20 cellular contexts compared by ENCODE assay signal in genomic region chr7:82317257-82317721, GRCh38.
DNase-seq lines count a peak whose midpoint lies in the region; ATAC-seq and TF ChIP-seq lines count a peak whose summit lies in the region.
"Had no signal": no experiment of that assay in that cellular context is flagged by ENCODE, and none has a peak within 500 bp of the region (broad histone marks: within the 10 kb centered on the region; RNA-seq: fewer than 3 reads in every experiment).

No MANE protein-coding gene starts in this region.

- 24 to 31% (median 27%) methylated on average over 3 of the region's 3 CpGs for WGBS in psoas muscle, 3 donors
- 96 to 97% methylated on average over 3 of the region's 3 CpGs for WGBS in aorta, 2 donors

- intact Hi-C loops in psoas muscle (cut with DNase I) (loop anchor here in 1 of 2 donors (10.0 kb wide), 1 partner anchor 98 kb away; no protein-coding TSS in a partner anchor), aorta (cut with DNase I) (no loop called here)

- DNase-seq in NCI-H2227 (lab: John Stamatoyannopoulos, UW; ENCODE audit: unreplicated experiment) (peak; percentile 84), iPS DF 19.7 (ENCODE audit: low read depth, low spot score) (peak; percentile 25), psoas muscle (no peak), aorta (no peak), hippocampal formation (lab: John Stamatoyannopoulos, UW) (no peak), NCI-H2196 (lab: John Stamatoyannopoulos, UW; ENCODE audit: unreplicated experiment) (no peak)
- DNase-seq: activated CD4-positive, alpha-beta T cell treated with anti-CD3 and anti-CD28 coated beads, Interleukin-2, amount 10 ng/mL, durations not matched to agents 7 days and 5 days; activated gamma-delta T cell treated with Interleukin-2 at 50 U/mL for 16 hours; amygdala; CD4-positive, alpha-beta T cell; effector CD8-positive, alpha-beta T cell; KG1; MV-4-11; NCI-H82; retina; stimulated activated naive B cell treated with anti-CD40 and anti-IgM and Interleukin-4, amounts not matched to agents 10 μg/mL and 1 μg/mL and 100 μg/mL, for 72 hours; thyroid gland had no signal

- H3K36me3 ChIP-seq in HUES48 (ENCODE audit: control insufficient read depth, insufficient read depth, low read length) (no peaks in the 10 kb centered on the region), psoas muscle (ENCODE audit: insufficient read depth in 1 of 2, low read depth in 1 of 2) (no peaks in the 10 kb centered on the region), aorta (ENCODE audit: control insufficient read depth in 1 of 2, insufficient read depth in 2 of 2, low read length in 1 of 2) (no peaks in the 10 kb centered on the region)
- H3K36me3 ChIP-seq: SJSA1, thyroid gland had no signal

- H3K4me3 ChIP-seq in HUES48 (ENCODE audit: low read depth, low read length) (no peak overlapping the region), psoas muscle (peak overlapping the region; percentile 48), aorta (ENCODE audit: low read length in 2 of 2) (no peak overlapping the region)
- H3K4me3 ChIP-seq: SJSA1, thyroid gland had no signal

- H3K9ac ChIP-seq in HUES48 (ENCODE audit: low read depth, low read length) = no peak overlapping the region

- H3K27me3 ChIP-seq in HUES48 (ENCODE audit: control insufficient read depth, insufficient read depth, low read length) (no peaks in the 10 kb centered on the region), psoas muscle (ENCODE audit: insufficient read depth in 3 of 3, low read length in 2 of 3) (no peaks in the 10 kb centered on the region), aorta (ENCODE audit: control insufficient read depth in 1 of 2, insufficient read depth in 2 of 2, low read length in 1 of 2) (no peaks in the 10 kb centered on the region)
- H3K27me3 ChIP-seq: SJSA1, thyroid gland had no signal

- no peak for TF ChIP-seq CTCF in psoas muscle (IDR thresholded peaks at IDR 0.05)

- H3K9me3 ChIP-seq in HUES48 (ENCODE audit: control insufficient read depth, insufficient read depth, low read length) (no peaks in the 10 kb centered on the region), psoas muscle (no peaks in the 10 kb centered on the region), aorta (ENCODE audit: control insufficient read depth, low read length) (no peaks in the 10 kb centered on the region)
- H3K9me3 ChIP-seq: SJSA1, thyroid gland had no signal

- H3K4me1 ChIP-seq in HUES48 (ENCODE audit: control insufficient read depth, insufficient read depth, low read length) (peaks cover 52% of the 10 kb centered on the region), psoas muscle (peaks cover 58% of the 10 kb centered on the region), aorta (ENCODE audit: control insufficient read depth in 1 of 2, insufficient read depth in 2 of 2, low read length in 2 of 2) (peaks cover 0 to 1% of the 10 kb centered on the region in 2 donors)

- ATAC-seq in psoas muscle = peak; percentile 86 to 92 (median 88)
- ATAC-seq in aorta (ENCODE audit: low FRiP score) = no peak
- no peak for ATAC-seq in HG03354 (IDR thresholded peaks at IDR 0.05; ENCODE audit: poor library complexity, severe bottlenecking, unreplicated experiment)
- ATAC-seq: stimulated activated naive B cell treated with anti-CD40 and anti-IgM and Interleukin-4, amounts not matched to agents 10 μg/mL and 1 μg/mL and 100 μg/mL, for 72 hours had no signal

- peak overlapping the region; percentile 32 for H3K27ac ChIP-seq in HUES48 (ENCODE audit: low read depth, low read length)
- H3K27ac ChIP-seq in psoas muscle = peak overlapping the region; percentile 85
- no peak overlapping the region for H3K27ac ChIP-seq in aorta (ENCODE audit: low read depth in 1 of 2, low read length in 2 of 2)
- H3K27ac ChIP-seq: SJSA1, thyroid gland had no signal

Comparison
In these comparisons a context has a peak if more than half of its experiments do, and no peak if none do; other contexts are left out.
1. H3K27ac ChIP-seq: peak in HUES48 (single experiment) and psoas muscle (single experiment); none in aorta (0 of 2).
2. DNase-seq: peak in NCI-H2227 (single experiment) and iPS DF 19.7 (single experiment); none in psoas muscle (0 of 2), aorta (0 of 2), hippocampal formation (0 of 2) and NCI-H2196 (single experiment).
3. ATAC-seq: peak in psoas muscle (4 of 4); none in aorta (single experiment) and HG03354 (single experiment).